In genomic region chr1:51661081-51661518, GRCh38 we compare ENCODE assay signal across 8 cellular contexts. TPM values are rescaled to one million over a fixed set of nuclear protein-coding genes. Genes with fewer than 3 reads are reported as not detected.
DNase-seq lines count a peak whose midpoint lies in the region; ATAC-seq and TF ChIP-seq lines count a peak whose summit lies in the region.
"Had no signal": no experiment of that assay in that cellular context is flagged by ENCODE, and none has a peak within 500 bp of the region (broad histone marks: within the 10 kb centered on the region; RNA-seq: fewer than 3 reads in every experiment).

No MANE protein-coding gene starts in this region.

- peak overlapping the region in 1 of 3 donors; percentile 0 for H3K4me3 ChIP-seq in breast epithelium
- H3K4me3 ChIP-seq in kidney epithelial cell (ENCODE audit: low read depth, low read length), result no peak overlapping the region
- H3K4me3 ChIP-seq in uterus, result no peak overlapping the region
- H3K4me3 ChIP-seq in testis, result no peak overlapping the region

- POLR2A ChIA-PET in WTC11 (lab: Charles Lee), result no interaction called here

- peaks cover 12% of the 10 kb centered on the region for H3K4me1 Mint-ChIP-seq in WTC11

- peaks cover 0 to 5% of the 10 kb centered on the region in 2 donors for H3K4me1 ChIP-seq in breast epithelium
- H3K4me1 ChIP-seq in uterus, result peaks cover 0 to 21% of the 10 kb centered on the region in 2 donors
- H3K4me1 ChIP-seq in testis, result peaks cover 15% of the 10 kb centered on the region

- H3K27me3 Mint-ChIP-seq in WTC11 (ENCODE audit: low read depth), result no peaks in the 10 kb centered on the region

- TF ChIP-seq POLR2A in breast epithelium (IDR thresholded peaks at IDR 0.05), result no peak
- TF ChIP-seq POLR2A in uterus (IDR thresholded peaks at IDR 0.05), result peak in 1 of 2 donors; percentile 5
- no peak for TF ChIP-seq POLR2A in testis (IDR thresholded peaks at IDR 0.05)

- no peak overlapping the region for H3K27ac Mint-ChIP-seq in WTC11

- H3K27ac ChIP-seq in breast epithelium (peak overlapping the region; percentile 9 to 50), uterus (peak overlapping the region; percentile 78 to 95), testis (peak overlapping the region in 1 of 2 donors; percentile 41)

- TF ChIP-seq CTCF in breast epithelium (IDR thresholded peaks at IDR 0.05) (no peak), kidney epithelial cell (IDR thresholded peaks at IDR 0.05; ENCODE audit: insufficient read depth, low read length, poor library complexity, severe bottlenecking) (no peak), uterus (IDR thresholded peaks at IDR 0.05) (no peak), WTC11 (IDR thresholded peaks at IDR 0.05) (no peak), testis (IDR thresholded peaks at IDR 0.05) (no peak)

- no peaks in the 10 kb centered on the region for H3K36me3 ChIP-seq in breast epithelium
- H3K36me3 ChIP-seq in kidney epithelial cell (ENCODE audit: control insufficient read depth, insufficient read depth, low read length), result no peaks in the 10 kb centered on the region
- H3K36me3 ChIP-seq in uterus, result no peaks in the 10 kb centered on the region
- H3K36me3 ChIP-seq in testis (ENCODE audit: low read depth, missing control alignments), result no peaks in the 10 kb centered on the region

- H3K9me3 ChIP-seq in breast epithelium (no peaks in the 10 kb centered on the region), uterus (no peaks in the 10 kb centered on the region), testis (no peaks in the 10 kb centered on the region)

- H3K36me3 Mint-ChIP-seq in WTC11, result no peaks in the 10 kb centered on the region

- H3K9me3 Mint-ChIP-seq in WTC11, result no peaks in the 10 kb centered on the region

- no peak for ATAC-seq in WTC11
- ATAC-seq in GM19397 (IDR thresholded peaks at IDR 0.05; ENCODE audit: unreplicated experiment), result no peak

- 18 to 29% methylated on average over 3 of the region's 3 CpGs for WGBS in testis, 2 donors

- DNase-seq in LHCN-M2 (ENCODE audit: low read depth) (peak; percentile 96), breast epithelium (ENCODE audit: low spot score in 2 of 2) (no peak), kidney epithelial cell (ENCODE audit: low read depth) (peak; percentile 62), uterus (no peak), WTC11 (ENCODE audit: low spot score) (no peak), testis (no peak)
- DNase-seq: NCI-H1694 treated with DMSO at 0.1 percent for 48 hours had no signal

- intact Hi-C loops in breast epithelium (cut with DNase I; ENCODE audit: low total_unique reads) (no loop called here), uterus (cut with DNase I; ENCODE audit: low total_unique reads) (no loop called here), testis (cut with DNase I; ENCODE audit: low total_unique reads) (no loop called here)

- H3K27me3 ChIP-seq in breast epithelium, result no peaks in the 10 kb centered on the region
- H3K27me3 ChIP-seq in kidney epithelial cell (ENCODE audit: control insufficient read depth, insufficient read depth, low read length), result no peaks in the 10 kb centered on the region
- no peaks in the 10 kb centered on the region for H3K27me3 ChIP-seq in uterus
- no peaks in the 10 kb centered on the region for H3K27me3 ChIP-seq in testis

- CTCF ChIA-PET in WTC11 (lab: Charles Lee), result no interaction called here

- no peak overlapping the region for H3K4me3 Mint-ChIP-seq in WTC11

TF ChIP-seq in WTC11, 78 proteins besides CTCF, POLR2A, EP300 and RAD21:
- TF ChIP-seq ZNF416 (CRISPR knock-in tag; IDR thresholded peaks at IDR 0.05) (no peak), ZSCAN18 (CRISPR knock-in tag; IDR thresholded peaks at IDR 0.05) (no peak), CREB1 (CRISPR knock-in tag; IDR thresholded peaks at IDR 0.05) (no peak), SP1 (CRISPR knock-in tag; conservative IDR thresholded peaks at IDR 0.05) (no peak)

RNA-seq across cellular contexts. Expression of gene OSBPL9, which starts 44.2 kb away (rescaled TPM):
- 32.4 and 35.1 TPM in 2 replicates for total RNA-seq in LHCN-M2 (2014; rRNA removed)
- 16.3 TPM for polyA plus RNA-seq in LHCN-M2 (2012)
- total RNA-seq in breast epithelium, result 100 to 1,000 TPM; 107 to 213 (median 136) TPM
- 85.1 and 94.1 TPM in 2 replicates for total RNA-seq in kidney epithelial cell
- total RNA-seq in uterus, result 100 to 1,000 TPM in 3 of 4 donors, 10 to 100 TPM in 1; 94.0 to 122 (median 108) TPM
- 55.6 to 66.7 TPM (median 63.5 TPM) in 3 replicates for total RNA-seq in WTC11 (2021)
- total RNA-seq in testis, result 100 to 1,000 TPM; 117 to 160 TPM
- 59.3 TPM for polyA plus RNA-seq in testis (ENCODE audit: insufficient read depth, low read depth, low replicate concordance)

Comparison
In these comparisons a context has a peak if more than half of its experiments do, and no peak if none do; other contexts are left out.
1. DNase-seq: peak in LHCN-M2 (single experiment) and kidney epithelial cell (single experiment); none in breast epithelium (0 of 2), uterus (0 of 2), WTC11 (single experiment) and testis (single experiment).